In genomic region chr19:28199323-28199722, GRCh38 we compare ENCODE assay signal across 35 cellular contexts.
"Had no signal": no experiment of that assay in that cellular context is flagged by ENCODE, and none has a peak within 500 bp of the region (broad histone marks: within the 10 kb centered on the region; RNA-seq: fewer than 3 reads in every experiment).

No MANE protein-coding gene starts in this region.

- H3K36me3 Mint-ChIP-seq: activated CD4-positive, alpha-beta memory T cell treated with anti-CD3 and anti-CD28 coated beads for 36 hours; activated CD8-positive, alpha-beta memory T cell treated with anti-CD3 and anti-CD28 coated beads, Interleukin-2, amount 10 ng/mL, durations not matched to agents 7 days and 5 days; activated naive CD8-positive, alpha-beta T cell treated with anti-CD3 and anti-CD28 coated beads for 36 hours; brain had no signal

- H3K36me3 ChIP-seq: adrenal gland, ascending aorta, breast epithelium, cardiac muscle cell, colonic mucosa, esophagus muscularis mucosa, gastrocnemius medialis had no signal

- H3K27ac ChIP-seq: adrenal gland, ascending aorta, breast epithelium, cardiac muscle cell, colonic mucosa, dorsolateral prefrontal cortex, esophagus muscularis mucosa, foreskin keratinocyte, gastrocnemius medialis had no signal

- H3K9me3 ChIP-seq: adrenal gland, colonic mucosa, gastrocnemius medialis had no signal

- ATAC-seq: activated CD4-positive, alpha-beta T cell treated with anti-CD3 and anti-CD28 coated beads for 36 hours; activated CD8-positive, alpha-beta memory T cell treated with anti-CD3 and anti-CD28 coated beads, Interleukin-2, amount 10 ng/mL, durations not matched to agents 7 days and 5 days; activated CD8-positive, alpha-beta T cell treated with anti-CD3 and anti-CD28 coated beads, Interleukin-2, amount 10 ng/mL, durations not matched to agents 7 days and 5 days; activated naive CD8-positive, alpha-beta T cell treated with anti-CD3 and anti-CD28 coated beads, Interleukin-2, amount 50 U/mL, for 24 hours; foreskin keratinocyte; gastrocnemius medialis had no signal

- H3K4me1 ChIP-seq: adrenal gland, ascending aorta, breast epithelium, colonic mucosa, esophagus muscularis mucosa, foreskin keratinocyte, gastrocnemius medialis had no signal

- H3K4me3 ChIP-seq: adrenal gland, ascending aorta, breast epithelium, cardiac muscle cell, colonic mucosa, dorsolateral prefrontal cortex, esophagus muscularis mucosa, gastrocnemius medialis had no signal

- H3K27me3 Mint-ChIP-seq: activated CD4-positive, alpha-beta memory T cell treated with anti-CD3 and anti-CD28 coated beads for 36 hours; activated CD4-positive, alpha-beta T cell treated with anti-CD3 and anti-CD28 coated beads for 36 hours; activated CD4-positive, alpha-beta T cell treated with anti-CD3 and anti-CD28 coated beads, Interleukin-2, amount 10 ng/mL, durations not matched to agents 24 days and 14 days; activated CD8-positive, alpha-beta memory T cell treated with anti-CD3 and anti-CD28 coated beads, Interleukin-2, amount 10 ng/mL, durations not matched to agents 7 days and 5 days; activated naive CD8-positive, alpha-beta T cell treated with anti-CD3 and anti-CD28 coated beads for 36 hours; activated naive CD8-positive, alpha-beta T cell treated with anti-CD3 and anti-CD28 coated beads, Interleukin-2, amount 50 U/mL, for 24 hours; dendritic cell treated with granulocyte-macrophage colony-stimulating factor and Interleukin-4, amounts not matched to agents 40 ng/mL and 50 ng/mL, for 4 days had no signal

- DNase-seq: activated CD4-positive, alpha-beta memory T cell treated with anti-CD3 and anti-CD28 coated beads for 36 hours; activated CD4-positive, alpha-beta T cell treated with anti-CD3 and anti-CD28 coated beads for 36 hours; activated CD4-positive, alpha-beta T cell treated with anti-CD3 and anti-CD28 coated beads, Interleukin-2, amount 10 ng/mL, durations not matched to agents 24 days and 14 days; activated CD4-positive, CD25-positive, alpha-beta regulatory T cell; activated CD4-positive, CD25-positive, alpha-beta regulatory T cell treated with anti-CD3 and anti-CD28 coated beads, Interleukin-2, amount 50 U/mL, for 72 hours; activated CD8-positive, alpha-beta memory T cell treated with anti-CD3 and anti-CD28 coated beads, Interleukin-2, amount 10 ng/mL, durations not matched to agents 7 days and 5 days; activated CD8-positive, alpha-beta memory T cell treated with anti-CD3 and anti-CD28 coated beads, Interleukin-2, amount 50 U/mL, for 4 hours; activated CD8-positive, alpha-beta T cell treated with anti-CD3 and anti-CD28 coated beads, Interleukin-2, amount 10 ng/mL, durations not matched to agents 7 days and 5 days; activated effector memory CD4-positive, alpha-beta T cell treated with anti-CD3 and anti-CD28 coated beads, Interleukin-2, amount 50 U/mL, for 16 hours; activated naive CD4-positive, alpha-beta T cell treated with anti-CD3 and anti-CD28 coated beads for 36 hours; activated naive CD8-positive, alpha-beta T cell treated with anti-CD3 and anti-CD28 coated beads for 36 hours; activated naive CD8-positive, alpha-beta T cell treated with anti-CD3 and anti-CD28 coated beads, Interleukin-2, amount 50 U/mL, for 24 hours; activated T-cell treated with anti-CD3 and anti-CD28 coated beads, Interleukin-2, amount 50 U/mL, for 1 hour; activated T-cell treated with anti-CD3 and anti-CD28 coated beads, Interleukin-2, amount 50 U/mL, for 48 hours; adrenal gland; amygdala; central memory CD4-positive, alpha-beta T cell; cerebellar nuclear complex; colonic mucosa; dorsolateral prefrontal cortex; effector memory CD4-positive, alpha-beta T cell; erythroblast; foreskin keratinocyte; gastrocnemius medialis; glutamatergic neuron; T-helper 2 cell had no signal

- H3K4me3 Mint-ChIP-seq: activated CD4-positive, alpha-beta memory T cell treated with anti-CD3 and anti-CD28 coated beads for 36 hours; activated CD4-positive, alpha-beta T cell treated with anti-CD3 and anti-CD28 coated beads for 36 hours; activated CD4-positive, alpha-beta T cell treated with anti-CD3 and anti-CD28 coated beads, Interleukin-2, amount 10 ng/mL, durations not matched to agents 24 days and 14 days; activated CD8-positive, alpha-beta memory T cell treated with anti-CD3 and anti-CD28 coated beads, Interleukin-2, amount 10 ng/mL, durations not matched to agents 7 days and 5 days; activated CD8-positive, alpha-beta T cell treated with anti-CD3 and anti-CD28 coated beads, Interleukin-2, amount 10 ng/mL, durations not matched to agents 7 days and 5 days; activated naive CD4-positive, alpha-beta T cell treated with anti-CD3 and anti-CD28 coated beads for 36 hours; activated naive CD4-positive, alpha-beta T cell treated with anti-CD3 and anti-CD28 coated beads, Interleukin-2, amount 50 U/mL, for 24 hours; activated naive CD8-positive, alpha-beta T cell treated with anti-CD3 and anti-CD28 coated beads for 36 hours; activated naive CD8-positive, alpha-beta T cell treated with anti-CD3 and anti-CD28 coated beads, Interleukin-2, amount 50 U/mL, for 24 hours; activated T-helper 1 cell treated with anti-CD3 and anti-CD28 coated beads, Interleukin-12 subunit alpha, Interleukin-12 subunit beta, Interleukin-2, Interleukin-4 antibody, amounts not matched to agents 30 ng/mL and 10 ng/mL and 1 ng/mL, durations not matched to agents 14 hours and 24 hours and 36 hours; brain; dendritic cell treated with granulocyte-macrophage colony-stimulating factor and Interleukin-4, amounts not matched to agents 40 ng/mL and 50 ng/mL, for 4 days had no signal

- H3K4me1 Mint-ChIP-seq: activated CD4-positive, alpha-beta T cell treated with anti-CD3 and anti-CD28 coated beads for 36 hours; activated CD4-positive, alpha-beta T cell treated with anti-CD3 and anti-CD28 coated beads, Interleukin-2, amount 10 ng/mL, durations not matched to agents 24 days and 14 days; activated CD8-positive, alpha-beta memory T cell treated with anti-CD3 and anti-CD28 coated beads, Interleukin-2, amount 10 ng/mL, durations not matched to agents 7 days and 5 days; activated naive CD4-positive, alpha-beta T cell treated with anti-CD3 and anti-CD28 coated beads, Interleukin-2, amount 50 U/mL, for 24 hours; activated naive CD8-positive, alpha-beta T cell treated with anti-CD3 and anti-CD28 coated beads for 36 hours; activated naive CD8-positive, alpha-beta T cell treated with anti-CD3 and anti-CD28 coated beads, Interleukin-2, amount 50 U/mL, for 24 hours had no signal

- H3K27ac Mint-ChIP-seq: activated CD4-positive, alpha-beta memory T cell treated with anti-CD3 and anti-CD28 coated beads for 36 hours; activated CD4-positive, alpha-beta T cell treated with anti-CD3 and anti-CD28 coated beads for 36 hours; activated CD4-positive, alpha-beta T cell treated with anti-CD3 and anti-CD28 coated beads, Interleukin-2, amount 10 ng/mL, durations not matched to agents 24 days and 14 days; activated CD8-positive, alpha-beta memory T cell treated with anti-CD3 and anti-CD28 coated beads, Interleukin-2, amount 10 ng/mL, durations not matched to agents 7 days and 5 days; activated CD8-positive, alpha-beta T cell treated with anti-CD3 and anti-CD28 coated beads, Interleukin-2, amount 10 ng/mL, durations not matched to agents 7 days and 5 days; activated naive CD4-positive, alpha-beta T cell treated with anti-CD3 and anti-CD28 coated beads for 36 hours; activated naive CD4-positive, alpha-beta T cell treated with anti-CD3 and anti-CD28 coated beads, Interleukin-2, amount 50 U/mL, for 24 hours; activated naive CD8-positive, alpha-beta T cell treated with anti-CD3 and anti-CD28 coated beads for 36 hours; activated naive CD8-positive, alpha-beta T cell treated with anti-CD3 and anti-CD28 coated beads, Interleukin-2, amount 50 U/mL, for 24 hours; activated T-helper 1 cell treated with anti-CD3 and anti-CD28 coated beads, Interleukin-12 subunit alpha, Interleukin-12 subunit beta, Interleukin-2, Interleukin-4 antibody, amounts not matched to agents 30 ng/mL and 10 ng/mL and 1 ng/mL, durations not matched to agents 14 hours and 24 hours and 36 hours; activated T-helper 2 cell treated with anti-CD3 and anti-CD28 coated beads, Interferon-gamma antibody, Interleukin-2, Interleukin-4, amounts not matched to agents 10 μg/mL and 5 μg/mL and 100 μg/mL, durations not matched to agents 14 hours and 24 hours and 36 hours; dendritic cell treated with granulocyte-macrophage colony-stimulating factor and Interleukin-4, amounts not matched to agents 40 ng/mL and 50 ng/mL, for 4 days had no signal

- H3K27me3 ChIP-seq: adrenal gland, ascending aorta, cardiac muscle cell, colonic mucosa, esophagus muscularis mucosa, foreskin keratinocyte, gastrocnemius medialis had no signal
